1 cellular context compared by ENCODE assay signal in the genomic region with DNA sequence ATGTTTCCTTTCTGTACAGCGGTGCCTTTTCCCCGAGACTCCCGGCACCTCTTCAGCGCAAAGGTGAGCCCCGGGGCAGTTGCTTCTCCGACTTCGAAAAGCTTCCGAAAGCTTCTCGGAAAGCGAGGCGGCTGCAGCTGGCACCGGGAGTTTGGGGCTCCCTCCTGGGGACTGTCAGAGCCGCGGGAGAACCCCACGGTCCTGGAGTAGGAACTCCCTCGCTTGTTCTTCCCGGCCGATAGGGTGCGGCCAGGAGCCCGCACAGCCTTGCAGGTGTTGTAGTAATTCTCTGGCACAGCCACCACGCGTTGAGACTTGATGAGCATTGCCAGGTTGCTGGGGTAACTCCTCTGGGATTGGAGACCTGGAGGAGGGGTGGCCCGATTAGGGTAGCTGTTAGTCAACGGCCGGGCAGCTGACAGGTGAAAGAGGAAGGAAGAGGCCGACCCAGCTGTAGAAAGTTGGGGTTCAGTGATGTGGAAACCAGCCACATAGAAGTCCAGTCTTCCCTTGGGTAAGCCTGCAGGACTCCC.
TF ChIP-seq lines count a peak whose summit lies in the region.

No MANE protein-coding gene starts in this region.

TF ChIP-seq in HepG2, 621 proteins besides CTCF, POLR2A, EP300 and RAD21 (continued from another document and continues in another):
- TF ChIP-seq, protein P1, sequence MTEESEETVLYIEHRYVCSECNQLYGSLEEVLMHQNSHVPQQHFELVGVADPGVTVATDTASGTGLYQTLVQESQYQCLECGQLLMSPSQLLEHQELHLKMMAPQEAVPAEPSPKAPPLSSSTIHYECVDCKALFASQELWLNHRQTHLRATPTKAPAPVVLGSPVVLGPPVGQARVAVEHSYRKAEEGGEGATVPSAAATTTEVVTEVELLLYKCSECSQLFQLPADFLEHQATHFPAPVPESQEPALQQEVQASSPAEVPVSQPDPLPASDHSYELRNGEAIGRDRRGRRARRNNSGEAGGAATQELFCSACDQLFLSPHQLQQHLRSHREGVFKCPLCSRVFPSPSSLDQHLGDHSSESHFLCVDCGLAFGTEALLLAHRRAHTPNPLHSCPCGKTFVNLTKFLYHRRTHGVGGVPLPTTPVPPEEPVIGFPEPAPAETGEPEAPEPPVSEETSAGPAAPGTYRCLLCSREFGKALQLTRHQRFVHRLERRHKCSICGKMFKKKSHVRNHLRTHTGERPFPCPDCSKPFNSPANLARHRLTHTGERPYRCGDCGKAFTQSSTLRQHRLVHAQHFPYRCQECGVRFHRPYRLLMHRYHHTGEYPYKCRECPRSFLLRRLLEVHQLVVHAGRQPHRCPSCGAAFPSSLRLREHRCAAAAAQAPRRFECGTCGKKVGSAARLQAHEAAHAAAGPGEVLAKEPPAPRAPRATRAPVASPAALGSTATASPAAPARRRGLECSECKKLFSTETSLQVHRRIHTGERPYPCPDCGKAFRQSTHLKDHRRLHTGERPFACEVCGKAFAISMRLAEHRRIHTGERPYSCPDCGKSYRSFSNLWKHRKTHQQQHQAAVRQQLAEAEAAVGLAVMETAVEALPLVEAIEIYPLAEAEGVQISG (CRISPR knock-in tag; IDR thresholded peaks at IDR 0.05), result peak; percentile 84
- TF ChIP-seq JUN (CRISPR knock-in tag; IDR thresholded peaks at IDR 0.05) (no peak), KDM5B (CRISPR knock-in tag; IDR thresholded peaks at IDR 0.05; ENCODE audit: borderline replicate concordance) (peak; percentile 76; the same call in 1 of the 2 replicates), ZBTB7A (CRISPR knock-in tag; IDR thresholded peaks at IDR 0.05) (no peak; the same call in 1 of the 2 replicates), NFIB (CRISPR knock-in tag; IDR thresholded peaks at IDR 0.05; ENCODE audit: borderline replicate concordance) (no peak), AKNA (CRISPR knock-in tag; IDR thresholded peaks at IDR 0.05; ENCODE audit: borderline replicate concordance) (0 out of 2 replicates have a peak, but pooled peaks have one; percentile 34), EED (CRISPR knock-in tag; IDR thresholded peaks at IDR 0.05) (peak; percentile 5; the same call in 1 of the 2 replicates), MED1 (CRISPR knock-in tag; IDR thresholded peaks at IDR 0.05) (peak; percentile 50), ZSCAN21 (CRISPR knock-in tag; IDR thresholded peaks at IDR 0.05; ENCODE audit: borderline replicate concordance) (no peak), POGZ (CRISPR knock-in tag; IDR thresholded peaks at IDR 0.05) (peak; percentile 38; the same call in 1 of the 2 replicates), NFATC3 (CRISPR knock-in tag; IDR thresholded peaks at IDR 0.05) (no peak), DNMT3B (CRISPR knock-in tag; conservative IDR thresholded peaks at IDR 0.05) (0 out of 2 replicates have a peak, but pooled peaks have one; percentile 20), KLF13 (CRISPR knock-in tag; IDR thresholded peaks at IDR 0.05) (0 out of 2 replicates have a peak, but pooled peaks have one; percentile 40), CC2D1A (CRISPR knock-in tag; IDR thresholded peaks at IDR 0.05) (no peak), ZBTB4 (CRISPR knock-in tag; IDR thresholded peaks at IDR 0.05; ENCODE audit: borderline replicate concordance) (peak; percentile 34; the same call in 1 of the 2 replicates), XRCC5 (optimal IDR thresholded peaks at IDR 0.05; ENCODE audit: low read length) (peak; percentile 90), ZNF468 (CRISPR knock-in tag; IDR thresholded peaks at IDR 0.05) (no peak), MYPOP (CRISPR knock-in tag; IDR thresholded peaks at IDR 0.05) (no peak), ZNF296 (CRISPR knock-in tag; conservative IDR thresholded peaks at IDR 0.05) (no peak), KAT8 (CRISPR knock-in tag; IDR thresholded peaks at IDR 0.05) (peak; percentile 53; the same call in 1 of the 2 replicates), THRA (CRISPR knock-in tag; IDR thresholded peaks at IDR 0.05; ENCODE audit: borderline replicate concordance) (0 out of 2 replicates have a peak, but pooled peaks have one; percentile 8), HNRNPL (IDR thresholded peaks at IDR 0.05; ENCODE audit: low read depth, low read length) (no peak), KDM5A (IDR thresholded peaks at IDR 0.05; ENCODE audit: borderline replicate concordance, low read length) (peak; percentile 53; the same call in 1 of the 2 replicates), ZNF225 (CRISPR knock-in tag; IDR thresholded peaks at IDR 0.05) (peak; percentile 87), MAFF (IDR thresholded peaks at IDR 0.05; ENCODE audit: low read depth, low read length) (no peak), HNF4G (IDR thresholded peaks at IDR 0.05; ENCODE audit: borderline replicate concordance, low read depth, low read length) (no peak), HNF4G (CRISPR knock-in tag; IDR thresholded peaks at IDR 0.05; ENCODE audit: borderline replicate concordance, low read depth) (no peak), POLR2AphosphoS5 (IDR thresholded peaks at IDR 0.05; ENCODE audit: low read depth, low read length) (no peak), IRF2 (CRISPR knock-in tag; IDR thresholded peaks at IDR 0.05) (no peak), ZNF589 (CRISPR knock-in tag; conservative IDR thresholded peaks at IDR 0.05) (no peak), NR2C2 (CRISPR knock-in tag; IDR thresholded peaks at IDR 0.05; ENCODE audit: borderline replicate concordance) (no peak), ZMYM4 (CRISPR knock-in tag; IDR thresholded peaks at IDR 0.05) (peak; percentile 70), IKZF5 (CRISPR knock-in tag; IDR thresholded peaks at IDR 0.05) (peak; percentile 64; the same call in 1 of the 2 replicates)
- TF ChIP-seq, protein P2, sequence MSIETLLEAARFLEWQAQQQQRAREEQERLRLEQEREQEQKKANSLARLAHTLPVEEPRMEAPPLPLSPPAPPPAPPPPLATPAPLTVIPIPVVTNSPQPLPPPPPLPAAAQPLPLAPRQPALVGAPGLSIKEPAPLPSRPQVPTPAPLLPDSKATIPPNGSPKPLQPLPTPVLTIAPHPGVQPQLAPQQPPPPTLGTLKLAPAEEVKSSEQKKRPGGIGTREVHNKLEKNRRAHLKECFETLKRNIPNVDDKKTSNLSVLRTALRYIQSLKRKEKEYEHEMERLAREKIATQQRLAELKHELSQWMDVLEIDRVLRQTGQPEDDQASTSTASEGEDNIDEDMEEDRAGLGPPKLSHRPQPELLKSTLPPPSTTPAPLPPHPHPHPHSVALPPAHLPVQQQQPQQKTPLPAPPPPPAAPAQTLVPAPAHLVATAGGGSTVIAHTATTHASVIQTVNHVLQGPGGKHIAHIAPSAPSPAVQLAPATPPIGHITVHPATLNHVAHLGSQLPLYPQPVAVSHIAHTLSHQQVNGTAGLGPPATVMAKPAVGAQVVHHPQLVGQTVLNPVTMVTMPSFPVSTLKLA (IDR thresholded peaks at IDR 0.05), result no peak
- TF ChIP-seq, protein P3, sequence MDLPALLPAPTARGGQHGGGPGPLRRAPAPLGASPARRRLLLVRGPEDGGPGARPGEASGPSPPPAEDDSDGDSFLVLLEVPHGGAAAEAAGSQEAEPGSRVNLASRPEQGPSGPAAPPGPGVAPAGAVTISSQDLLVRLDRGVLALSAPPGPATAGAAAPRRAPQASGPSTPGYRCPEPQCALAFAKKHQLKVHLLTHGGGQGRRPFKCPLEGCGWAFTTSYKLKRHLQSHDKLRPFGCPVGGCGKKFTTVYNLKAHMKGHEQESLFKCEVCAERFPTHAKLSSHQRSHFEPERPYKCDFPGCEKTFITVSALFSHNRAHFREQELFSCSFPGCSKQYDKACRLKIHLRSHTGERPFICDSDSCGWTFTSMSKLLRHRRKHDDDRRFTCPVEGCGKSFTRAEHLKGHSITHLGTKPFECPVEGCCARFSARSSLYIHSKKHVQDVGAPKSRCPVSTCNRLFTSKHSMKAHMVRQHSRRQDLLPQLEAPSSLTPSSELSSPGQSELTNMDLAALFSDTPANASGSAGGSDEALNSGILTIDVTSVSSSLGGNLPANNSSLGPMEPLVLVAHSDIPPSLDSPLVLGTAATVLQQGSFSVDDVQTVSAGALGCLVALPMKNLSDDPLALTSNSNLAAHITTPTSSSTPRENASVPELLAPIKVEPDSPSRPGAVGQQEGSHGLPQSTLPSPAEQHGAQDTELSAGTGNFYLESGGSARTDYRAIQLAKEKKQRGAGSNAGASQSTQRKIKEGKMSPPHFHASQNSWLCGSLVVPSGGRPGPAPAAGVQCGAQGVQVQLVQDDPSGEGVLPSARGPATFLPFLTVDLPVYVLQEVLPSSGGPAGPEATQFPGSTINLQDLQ (CRISPR knock-in tag; IDR thresholded peaks at IDR 0.05), result no peak; the same call in 1 of the 2 replicates
